Comparison of ENCODE assay signal across 11 cellular contexts in the genomic region with DNA sequence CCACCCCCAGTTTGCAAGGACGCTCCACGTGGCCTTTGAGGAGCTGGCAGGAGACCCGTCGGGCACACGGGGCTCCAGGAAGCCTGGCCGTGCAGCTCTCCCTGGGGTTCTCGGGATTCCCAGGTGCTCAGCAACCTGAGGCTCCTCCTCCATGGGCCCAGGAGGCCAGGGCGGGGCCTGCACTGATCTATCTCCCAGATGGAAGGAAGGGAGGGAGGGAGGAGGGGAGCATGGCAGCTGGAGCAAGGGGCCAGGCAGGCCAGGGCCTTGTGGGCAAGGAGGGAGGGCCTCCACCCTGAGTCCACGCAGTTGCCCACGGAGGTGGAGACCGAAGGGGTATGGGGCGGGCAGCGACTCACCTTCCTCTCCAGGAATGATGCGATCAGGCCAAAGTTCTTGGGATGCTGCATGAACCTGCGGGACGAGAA.
A peak's percentile ranks its signal among the peaks of the same experiment; 100 is the strongest.
DNase-seq lines count a peak whose midpoint lies in the region; ATAC-seq, FAIRE-seq and TF ChIP-seq lines count a peak whose summit lies in the region.
"Had no signal": no experiment of that assay in that cellular context is flagged by ENCODE, and none has a peak within 500 bp of the region (broad histone marks: within the 10 kb centered on the region; RNA-seq: fewer than 3 reads in every experiment).

No MANE protein-coding gene starts in this region.

- H3K79me2 ChIP-seq in astrocyte (ENCODE audit: insufficient read depth, low read length), result peaks cover 35% of the 10 kb centered on the region
- peaks cover 6% of the 10 kb centered on the region; the same call in 1 of the 2 replicates for H3K79me2 ChIP-seq in Karpas-422 (ENCODE audit: low read length)

- H3K27ac ChIP-seq in astrocyte (ENCODE audit: low read depth, low read length) (peak overlapping the region; percentile 95), urinary bladder (ENCODE audit: low read depth) (peak overlapping the region; percentile 82), Karpas-422 (ENCODE audit: low read length) (no peak overlapping the region)

- no peak for FAIRE-seq in astrocyte (lab: Jason Lieb, UNC)
- FAIRE-seq: A204.1 had no signal

- H3K4me2 ChIP-seq in astrocyte (ENCODE audit: low read length) (peak overlapping the region; percentile 84), Karpas-422 (ENCODE audit: low read depth, low read length, poor library complexity, severe bottlenecking) (no peak overlapping the region)

- H3K9me2 ChIP-seq in Karpas-422 (replicated peaks; ENCODE audit: insufficient read depth, low read length), result no peaks in the 10 kb centered on the region

- H4K20me1 ChIP-seq in astrocyte (ENCODE audit: insufficient read depth, low read length) (peaks cover 35% of the 10 kb centered on the region), Karpas-422 (ENCODE audit: insufficient read depth, low read depth, low read length) (0 out of 2 replicates have a peak, but pooled peaks cover 4% of the 10 kb centered on the region)

- H3K27me3 ChIP-seq in astrocyte (ENCODE audit: insufficient read depth, low read length) (no peaks in the 10 kb centered on the region), Karpas-422 (ENCODE audit: low read length) (no peaks in the 10 kb centered on the region)

- peaks cover 20% of the 10 kb centered on the region for H3K36me3 Mint-ChIP-seq in astrocyte (ENCODE audit: low read depth, unreplicated experiment)

- no peaks in the 10 kb centered on the region for H3K9me3 Mint-ChIP-seq in astrocyte (ENCODE audit: unreplicated experiment)
- H3K9me3 Mint-ChIP-seq: activated naive CD8-positive, alpha-beta T cell treated with anti-CD3 and anti-CD28 coated beads, Interleukin-2, amount 10 ng/mL, durations not matched to agents 7 days and 5 days; natural killer cell had no signal

- H3K9me3 ChIP-seq in astrocyte (ENCODE audit: insufficient read depth, low read depth, low read length), result no peaks in the 10 kb centered on the region
- H3K9me3 ChIP-seq in Karpas-422 (ENCODE audit: low read length), result no peaks in the 10 kb centered on the region

- H3K36me3 ChIP-seq in astrocyte (ENCODE audit: insufficient read depth, low read length) (peaks cover 10% of the 10 kb centered on the region), urinary bladder (ENCODE audit: insufficient read depth) (peaks cover 1% of the 10 kb centered on the region), Karpas-422 (ENCODE audit: insufficient read depth, low read length) (no peaks in the 10 kb centered on the region)

- no peak for ATAC-seq in GM19452 (IDR thresholded peaks at IDR 0.05; ENCODE audit: unreplicated experiment)
- ATAC-seq: natural killer cell had no signal

- H3K4me1 ChIP-seq in astrocyte (ENCODE audit: insufficient read depth, low read length) (peaks cover 33% of the 10 kb centered on the region), urinary bladder (ENCODE audit: insufficient read depth) (peaks cover 2% of the 10 kb centered on the region), Karpas-422 (ENCODE audit: low read length) (no peaks in the 10 kb centered on the region)

- TF ChIP-seq CTCF in astrocyte (IDR thresholded peaks at IDR 0.05; ENCODE audit: insufficient read depth, low read depth, low read length) (no peak), foreskin fibroblast (IDR thresholded peaks at IDR 0.05; ENCODE audit: low read depth, low read length) (no peak)

- no peaks in the 10 kb centered on the region for H3K27me3 Mint-ChIP-seq in astrocyte (ENCODE audit: low read depth, unreplicated experiment)
- H3K27me3 Mint-ChIP-seq: activated naive CD8-positive, alpha-beta T cell treated with anti-CD3 and anti-CD28 coated beads, Interleukin-2, amount 10 ng/mL, durations not matched to agents 7 days and 5 days had no signal

- H3K4me3 Mint-ChIP-seq in astrocyte (ENCODE audit: unreplicated experiment), result no peak overlapping the region
- H3K4me3 Mint-ChIP-seq: activated naive CD8-positive, alpha-beta T cell treated with anti-CD3 and anti-CD28 coated beads, Interleukin-2, amount 10 ng/mL, durations not matched to agents 7 days and 5 days; natural killer cell had no signal

- 31% methylated on average over 16 of the region's 16 CpGs for WGBS in urinary bladder

- DNase-seq in NCI-H187 (lab: John Stamatoyannopoulos, UW) (peak; percentile 52 to 87), NCI-H187 treated with DMSO at 0.1 percent for 48 hours (lab: John Stamatoyannopoulos, UW) (no peak), astrocyte (ENCODE audit: low read depth) (no peak), left kidney (ENCODE audit: low read depth, low spot score) (peak; percentile 67), Karpas-422 (no peak), foreskin fibroblast (no peak)
- DNase-seq: activated naive CD8-positive, alpha-beta T cell treated with anti-CD3 and anti-CD28 coated beads, Interleukin-2, amount 10 ng/mL, durations not matched to agents 7 days and 5 days; natural killer cell had no signal

- no peak overlapping the region for H3K27ac Mint-ChIP-seq in astrocyte (ENCODE audit: unreplicated experiment)
- H3K27ac Mint-ChIP-seq: activated naive CD8-positive, alpha-beta T cell treated with anti-CD3 and anti-CD28 coated beads, Interleukin-2, amount 10 ng/mL, durations not matched to agents 7 days and 5 days; natural killer cell had no signal

- H2AFZ ChIP-seq in astrocyte (ENCODE audit: low read depth, low read length) (no peak overlapping the region), Karpas-422 (ENCODE audit: low read length) (no peak overlapping the region)

- H3K9ac ChIP-seq in astrocyte (ENCODE audit: low read length), result peak overlapping the region; percentile 68
- no peak overlapping the region for H3K9ac ChIP-seq in Karpas-422 (ENCODE audit: low read length)

- H3K4me3 ChIP-seq in astrocyte (ENCODE audit: insufficient read depth, low read depth, low read length), result peak overlapping the region; percentile 18
- H3K4me3 ChIP-seq in urinary bladder (ENCODE audit: low read depth, low read length), result peak overlapping the region; percentile 13
- no peak overlapping the region for H3K4me3 ChIP-seq in Karpas-422 (ENCODE audit: low read length)
- no peak overlapping the region for H3K4me3 ChIP-seq in foreskin fibroblast (ENCODE audit: low read depth in 1 of 2, low read length in 2 of 2)

- H3K4me1 Mint-ChIP-seq in astrocyte (ENCODE audit: low read depth, unreplicated experiment), result peaks cover 5% of the 10 kb centered on the region
- H3K4me1 Mint-ChIP-seq: activated naive CD8-positive, alpha-beta T cell treated with anti-CD3 and anti-CD28 coated beads, Interleukin-2, amount 10 ng/mL, durations not matched to agents 7 days and 5 days had no signal

Comparison
In these comparisons a context has a peak if more than half of its experiments do, and no peak if none do; other contexts are left out.
1. DNase-seq: peak in NCI-H187 (2 of 2) and left kidney (single experiment); none in NCI-H187 treated with DMSO at 0.1 percent for 48 hours (single experiment), astrocyte (single experiment), Karpas-422 (single experiment) and foreskin fibroblast (0 of 2).
2. H3K4me3 ChIP-seq: peak in astrocyte (single experiment) and urinary bladder (single experiment); none in Karpas-422 (single experiment) and foreskin fibroblast (0 of 2).